ENCODE assay signal across 28 cellular contexts in genomic region chr21:29578306-29578705, GRCh38.
"Had no signal": no experiment of that assay in that cellular context is flagged by ENCODE, and none has a peak within 500 bp of the region (broad histone marks: within the 10 kb centered on the region; RNA-seq: fewer than 3 reads in every experiment).

No MANE protein-coding gene starts in this region.

- H3K27ac ChIP-seq: left lung, lower lobe of right lung, neural progenitor cell, neutrophil, parathyroid adenoma, psoas muscle, right atrium auricular region, right lobe of liver, suprapubic skin, thoracic aorta, tibial artery, upper lobe of right lung had no signal

- H3K36me3 Mint-ChIP-seq: naive B cell; natural killer cell; stimulated activated effector memory CD8-positive, alpha-beta T cell treated with anti-CD3 and anti-CD28 coated beads, Interleukin-12 subunit alpha, Interleukin-12 subunit beta, amount 100 ng/mL, for 72 hours had no signal

- H3K9me3 ChIP-seq: left lung, lower lobe of right lung, neutrophil, psoas muscle, right atrium auricular region, right lobe of liver, suprapubic skin, thoracic aorta, tibial artery, upper lobe of right lung had no signal

- H3K27me3 Mint-ChIP-seq: naive B cell; stimulated activated naive CD8-positive, alpha-beta T cell treated with anti-CD3 and anti-CD28 coated beads, Interleukin-15, Interleukin-2, amounts not matched to agents 100 ng/mL and 50 ng/mL, for 24 hours had no signal

- H3K9me3 Mint-ChIP-seq: naive B cell; natural killer cell; nephron progenitor cell; stimulated activated effector memory CD8-positive, alpha-beta T cell treated with anti-CD3 and anti-CD28 coated beads, Interleukin-12 subunit alpha, Interleukin-12 subunit beta, amount 100 ng/mL, for 72 hours; stimulated activated naive CD8-positive, alpha-beta T cell treated with anti-CD3 and anti-CD28 coated beads, Interleukin-15, Interleukin-2, amounts not matched to agents 100 ng/mL and 50 ng/mL, for 24 hours had no signal

- H3K27me3 ChIP-seq: left lung, neural progenitor cell, neutrophil, right atrium auricular region, right lobe of liver, suprapubic skin, tibial artery, upper lobe of right lung had no signal

- DNase-seq: hippocampal formation; kidney glomerular epithelial cell; left colon; left lung; lower lobe of right lung; mammary epithelial cell; mesenchymal stem cell; naive B cell; natural killer cell; nephron progenitor cell; occipital lobe; psoas muscle; right lobe of liver; stimulated activated CD4-positive, alpha-beta T cell treated with anti-CD3 and anti-CD28 coated beads, Interleukin-4, amount 100 ng/mL, for 24 hours; stimulated activated naive CD4-positive, alpha-beta T cell; tibial artery; trophoblast cell; upper lobe of right lung had no signal

- H3K4me3 Mint-ChIP-seq: naive B cell; natural killer cell; nephron progenitor cell; neural progenitor cell; stimulated activated effector memory CD8-positive, alpha-beta T cell treated with anti-CD3 and anti-CD28 coated beads, Interleukin-12 subunit alpha, Interleukin-12 subunit beta, amount 100 ng/mL, for 72 hours; stimulated activated naive CD8-positive, alpha-beta T cell treated with anti-CD3 and anti-CD28 coated beads, Interleukin-15, Interleukin-2, amounts not matched to agents 100 ng/mL and 50 ng/mL, for 24 hours had no signal

- FAIRE-seq: keratinocyte, urothelium cell line had no signal

- ATAC-seq: left colon; left lung; lower lobe of right lung; natural killer cell; psoas muscle; right lobe of liver; stimulated activated effector memory CD8-positive, alpha-beta T cell treated with anti-CD3 and anti-CD28 coated beads, Interleukin-12 subunit alpha, Interleukin-12 subunit beta, amount 100 ng/mL, for 72 hours; upper lobe of right lung had no signal

- H3K4me1 Mint-ChIP-seq: naive B cell; natural killer cell; stimulated activated effector memory CD8-positive, alpha-beta T cell treated with anti-CD3 and anti-CD28 coated beads, Interleukin-12 subunit alpha, Interleukin-12 subunit beta, amount 100 ng/mL, for 72 hours had no signal

- H3K4me3 ChIP-seq: left lung, lower lobe of right lung, neural progenitor cell, psoas muscle, right atrium auricular region, right lobe of liver, suprapubic skin, thoracic aorta, tibial artery, upper lobe of right lung had no signal

- H3K36me3 ChIP-seq: left lung, lower lobe of right lung, neural progenitor cell, neutrophil, right atrium auricular region, right lobe of liver, suprapubic skin, thoracic aorta, tibial artery, upper lobe of right lung had no signal

- H3K27ac Mint-ChIP-seq: naive B cell; natural killer cell; nephron progenitor cell; neural progenitor cell; stimulated activated effector memory CD8-positive, alpha-beta T cell treated with anti-CD3 and anti-CD28 coated beads, Interleukin-12 subunit alpha, Interleukin-12 subunit beta, amount 100 ng/mL, for 72 hours; stimulated activated naive CD8-positive, alpha-beta T cell treated with anti-CD3 and anti-CD28 coated beads, Interleukin-15, Interleukin-2, amounts not matched to agents 100 ng/mL and 50 ng/mL, for 24 hours had no signal

- H3K4me1 ChIP-seq: left lung, lower lobe of right lung, parathyroid adenoma, psoas muscle, right atrium auricular region, right lobe of liver, suprapubic skin, tibial artery, upper lobe of right lung had no signal
